Comparison of ENCODE assay signal across 8 cellular contexts in the genomic region with DNA sequence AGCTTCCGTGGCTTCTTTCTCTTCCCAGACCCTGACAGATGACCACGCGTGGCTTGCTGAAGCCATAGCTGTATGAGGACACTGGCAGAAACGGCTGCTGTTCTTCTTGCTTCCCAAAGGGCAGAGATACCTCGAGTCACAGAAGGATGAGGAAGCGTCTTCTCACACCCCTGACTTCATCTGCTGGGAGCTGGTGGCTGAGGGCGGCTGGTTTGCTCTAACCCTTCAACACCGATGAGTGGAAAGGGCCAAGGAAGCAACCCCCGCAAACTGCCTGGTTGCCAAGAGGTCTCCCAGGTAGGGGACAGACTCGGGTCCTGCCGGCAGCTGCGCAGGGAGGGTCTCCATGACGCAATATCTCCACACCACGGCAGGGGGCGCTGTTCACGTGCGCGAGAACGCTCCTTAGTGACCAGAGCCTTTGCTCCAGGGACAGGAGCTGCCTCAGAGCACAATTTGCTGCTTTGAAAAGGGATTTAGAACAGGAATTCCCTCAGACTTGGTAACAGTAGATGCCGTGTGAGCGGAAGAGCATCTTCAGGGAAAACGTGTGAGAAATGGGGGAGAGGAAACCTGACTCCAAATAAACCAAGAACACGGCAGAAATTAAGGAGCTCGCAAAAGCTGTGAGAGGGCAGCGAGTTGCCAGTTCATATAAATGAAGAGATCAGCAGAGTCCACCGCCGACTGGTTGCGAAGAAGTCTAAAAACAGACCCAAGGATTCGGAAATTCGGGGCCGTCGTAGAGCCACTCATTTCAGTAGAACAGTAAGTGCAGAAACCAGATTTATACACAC.
DNase-seq lines count a peak whose midpoint lies in the region; ATAC-seq, FAIRE-seq and TF ChIP-seq lines count a peak whose summit lies in the region.

No MANE protein-coding gene starts in this region.

- peak; percentile 70 for ATAC-seq in RWPE2 (ENCODE audit: low read depth)

- H3K4me1 ChIP-seq in ACC112 (ENCODE audit: control insufficient read depth, insufficient read depth, low read length, unreplicated experiment) (no peaks in the 10 kb centered on the region), Karpas-422 (ENCODE audit: low read length) (peaks cover 3% of the 10 kb centered on the region), RWPE2 (ENCODE audit: insufficient read depth, poor library complexity, severe bottlenecking) (peaks cover 5% of the 10 kb centered on the region), osteoblast (ENCODE audit: insufficient read depth, low read length) (no peaks in the 10 kb centered on the region), testis (no peaks in the 10 kb centered on the region)

- DNase-seq in GM18507 (ENCODE audit: extremely low spot score, insufficient read length, low read depth) (peak; percentile 38), Karpas-422 (peak; percentile 85), RWPE2 (ENCODE audit: low spot score) (no peak), frontal cortex (ENCODE audit: low spot score in 2 of 2) (peak; percentile 76 to 83), osteoblast (ENCODE audit: insufficient read length, low spot score, missing footprints) (peak; percentile 95), testis (peak; percentile 86)
- DNase-seq in activated gamma-delta T cell treated with anti-CD3 and anti-CD28 coated beads, Interleukin-2, amount 50 U/mL, for 16 hours (ENCODE audit: low read depth), result peak; percentile 65

- H3K36me3 ChIP-seq in ACC112 (ENCODE audit: insufficient read depth, low read length), result no peaks in the 10 kb centered on the region
- no peaks in the 10 kb centered on the region for H3K36me3 ChIP-seq in Karpas-422 (ENCODE audit: insufficient read depth, low read length)
- H3K36me3 ChIP-seq in RWPE2 (ENCODE audit: low read depth), result no peaks in the 10 kb centered on the region
- H3K36me3 ChIP-seq in osteoblast (ENCODE audit: insufficient read depth, low read length), result no peaks in the 10 kb centered on the region
- H3K36me3 ChIP-seq in testis (ENCODE audit: low read depth, missing control alignments), result no peaks in the 10 kb centered on the region

- H4K20me1 ChIP-seq in Karpas-422 (ENCODE audit: insufficient read depth, low read depth, low read length) (no peaks in the 10 kb centered on the region), osteoblast (ENCODE audit: insufficient read depth, low read length) (peaks cover 2% of the 10 kb centered on the region)

- H3K79me2 ChIP-seq in ACC112 (ENCODE audit: control insufficient read depth, insufficient read depth, low read length, unreplicated experiment) (no peaks in the 10 kb centered on the region), Karpas-422 (ENCODE audit: low read length) (no peaks in the 10 kb centered on the region), osteoblast (ENCODE audit: insufficient read depth, low read length) (no peaks in the 10 kb centered on the region)

- peak; percentile 89 for TF ChIP-seq CTCF in RWPE2 (IDR thresholded peaks at IDR 0.05; ENCODE audit: poor library complexity, severe bottlenecking)
- TF ChIP-seq CTCF in osteoblast (IDR thresholded peaks at IDR 0.05; ENCODE audit: extremely low read depth, low read depth, low read length), result peak; percentile 94
- peak; percentile 87 to 95 (median 93) for TF ChIP-seq CTCF in testis (IDR thresholded peaks at IDR 0.05)

- FAIRE-seq in GM18507 (lab: Jason Lieb, UNC), result peak; percentile 66
- FAIRE-seq in frontal cortex (lab: Jason Lieb, UNC), result no peak

- intact Hi-C loops in testis (cut with DNase I; ENCODE audit: low total_unique reads), result loop anchor here (10.0 kb wide), 1 partner anchor 463 kb away; a partner anchor contains a TSS

- H3K27me3 ChIP-seq in ACC112 (ENCODE audit: insufficient read depth, low read length) (peaks cover 34% of the 10 kb centered on the region), Karpas-422 (ENCODE audit: low read length) (no peaks in the 10 kb centered on the region), RWPE2 (ENCODE audit: insufficient read depth, poor library complexity, severe bottlenecking) (no peaks in the 10 kb centered on the region), osteoblast (ENCODE audit: insufficient read depth, low read length) (peaks cover 3% of the 10 kb centered on the region), testis (no peaks in the 10 kb centered on the region)

- no peaks in the 10 kb centered on the region for H3K9me3 ChIP-seq in Karpas-422 (ENCODE audit: low read length)
- H3K9me3 ChIP-seq in RWPE2 (ENCODE audit: severe bottlenecking), result no peaks in the 10 kb centered on the region
- no peaks in the 10 kb centered on the region for H3K9me3 ChIP-seq in osteoblast (ENCODE audit: low read depth, low read length)
- H3K9me3 ChIP-seq in testis, result no peaks in the 10 kb centered on the region

- H3K4me3 ChIP-seq in ACC112 (ENCODE audit: low read depth, low read length) (no peak overlapping the region), Karpas-422 (ENCODE audit: low read length) (no peak overlapping the region), RWPE2 (ENCODE audit: severe bottlenecking) (no peak overlapping the region), osteoblast (ENCODE audit: insufficient read depth, low read length) (peak overlapping the region; percentile 21), testis (no peak overlapping the region)

- H2AFZ ChIP-seq in ACC112 (ENCODE audit: low read length, unreplicated experiment) (peak overlapping the region; percentile 7), Karpas-422 (ENCODE audit: low read length) (no peak overlapping the region), osteoblast (ENCODE audit: low read length) (peak overlapping the region; percentile 72)

- no peak overlapping the region for H3K27ac ChIP-seq in ACC112 (ENCODE audit: low read depth, low read length)
- no peak overlapping the region for H3K27ac ChIP-seq in Karpas-422 (ENCODE audit: low read length)
- no peak overlapping the region for H3K27ac ChIP-seq in RWPE2 (ENCODE audit: poor library complexity, severe bottlenecking)
- no peak overlapping the region for H3K27ac ChIP-seq in osteoblast (ENCODE audit: low read depth, low read length)
- no peak overlapping the region for H3K27ac ChIP-seq in testis

- H3K9me2 ChIP-seq in Karpas-422 (replicated peaks; ENCODE audit: insufficient read depth, low read length), result no peaks in the 10 kb centered on the region

- WGBS in testis, 2 donors, result 26 to 38% methylated on average over 21 to 32 of the region's 32 CpGs

- H3K4me2 ChIP-seq in Karpas-422 (ENCODE audit: low read depth, low read length, poor library complexity, severe bottlenecking), result no peak overlapping the region
- H3K4me2 ChIP-seq in osteoblast (ENCODE audit: insufficient read depth, low read length), result peak overlapping the region; percentile 79

- TF ChIP-seq POLR2A in testis (IDR thresholded peaks at IDR 0.05), result no peak

- no peak overlapping the region for H3K9ac ChIP-seq in Karpas-422 (ENCODE audit: low read length)
